In genomic region chr2:213231966-213232365, GRCh38 we compare ENCODE assay signal across 26 cellular contexts.
"Had no signal": no experiment of that assay in that cellular context is flagged by ENCODE, and none has a peak within 500 bp of the region (broad histone marks: within the 10 kb centered on the region; RNA-seq: fewer than 3 reads in every experiment).

No MANE protein-coding gene starts in this region.

- H3K36me3 Mint-ChIP-seq: activated naive CD8-positive, alpha-beta T cell treated with anti-CD3 and anti-CD28 coated beads, Interleukin-2, amount 10 ng/mL, durations not matched to agents 7 days and 5 days; mesothelial cell of epicardium; natural killer cell had no signal

- H3K4me1 ChIP-seq: body of pancreas, gastroesophageal sphincter, prostate gland, testis, upper lobe of left lung had no signal

- H3K27ac Mint-ChIP-seq: activated CD4-positive, alpha-beta T cell treated with anti-CD3 and anti-CD28 coated beads for 36 hours; activated naive CD4-positive, alpha-beta T cell treated with anti-CD3 and anti-CD28 coated beads for 36 hours; activated T-cell treated with anti-CD3 and anti-CD28 coated beads, Interleukin-2, amount 50 U/mL, for 72 hours; endodermal cell; mesothelial cell of epicardium had no signal

- ATAC-seq: body of pancreas, gastroesophageal sphincter, left ventricle myocardium superior had no signal

- H3K9me3 Mint-ChIP-seq: activated naive CD4-positive, alpha-beta T cell treated with anti-CD3 and anti-CD28 coated beads for 36 hours; activated naive CD8-positive, alpha-beta T cell treated with anti-CD3 and anti-CD28 coated beads, Interleukin-2, amount 10 ng/mL, durations not matched to agents 7 days and 5 days; activated T-cell treated with anti-CD3 and anti-CD28 coated beads, Interleukin-2, amount 50 U/mL, for 72 hours; endodermal cell; mesothelial cell of epicardium; natural killer cell; T-helper 2 cell treated with Interferon-gamma antibody and Interleukin-4, amounts not matched to agents 5 μg/mL and 100 μg/mL, for 36 hours had no signal

- H3K9me3 ChIP-seq: body of pancreas, esophagus squamous epithelium, gastroesophageal sphincter, neutrophil, ovary, prostate gland, testis, upper lobe of left lung had no signal

- H3K27ac ChIP-seq: body of pancreas, cardiac muscle cell, esophagus squamous epithelium, gastroesophageal sphincter, neutrophil, ovary, prostate gland, testis, upper lobe of left lung had no signal

- H3K27me3 ChIP-seq: body of pancreas, cardiac muscle cell, esophagus squamous epithelium, testis, upper lobe of left lung had no signal

- H3K36me3 ChIP-seq: cardiac muscle cell, esophagus squamous epithelium, gastroesophageal sphincter, neutrophil, ovary, prostate gland, upper lobe of left lung had no signal

- H3K27me3 Mint-ChIP-seq: activated CD4-positive, alpha-beta T cell treated with anti-CD3 and anti-CD28 coated beads for 36 hours had no signal

- H3K4me3 Mint-ChIP-seq: activated CD4-positive, alpha-beta T cell treated with anti-CD3 and anti-CD28 coated beads for 36 hours; activated naive CD4-positive, alpha-beta T cell treated with anti-CD3 and anti-CD28 coated beads for 36 hours; endodermal cell; mesothelial cell of epicardium; natural killer cell had no signal

- H3K4me3 ChIP-seq: body of pancreas, cardiac muscle cell, esophagus squamous epithelium, gastroesophageal sphincter, ovary, prostate gland, testis, upper lobe of left lung had no signal

- DNase-seq: activated CD4-positive, alpha-beta T cell treated with anti-CD3 and anti-CD28 coated beads for 36 hours; activated CD4-positive, alpha-beta T cell treated with anti-CD3 and anti-CD28 coated beads, Interleukin-2, amount 50 U/mL, for 48 hours; activated effector memory CD4-positive, alpha-beta T cell treated with Interleukin-2 at 50 U/mL for 16 hours; activated naive CD4-positive, alpha-beta T cell treated with anti-CD3 and anti-CD28 coated beads for 36 hours; activated naive CD8-positive, alpha-beta T cell treated with anti-CD3 and anti-CD28 coated beads, Interleukin-2, amount 10 ng/mL, durations not matched to agents 7 days and 5 days; activated T-cell treated with anti-CD3 and anti-CD28 coated beads, Interleukin-2, amount 50 U/mL, for 72 hours; amygdala; body of pancreas; cortex of kidney; endodermal cell; esophagus squamous epithelium; head of caudate nucleus; left ventricle myocardium superior; mammary epithelial cell; natural killer cell; ovary; stimulated activated CD4-positive, alpha-beta T cell treated with anti-CD3 and anti-CD28 coated beads, Interleukin-4, amount 100 ng/mL, for 1 hour; stimulated activated naive CD4-positive, alpha-beta T cell; testis; upper lobe of left lung had no signal
